In genomic region chr18:75130591-75131274, GRCh38 we compare ENCODE assay signal across 2 cellular contexts.
TF ChIP-seq lines count a peak whose summit lies in the region.

No MANE protein-coding gene starts in this region.

TF ChIP-seq in liver, 16 proteins besides CTCF, POLR2A, EP300 and RAD21 (continued from another document):
- TF ChIP-seq REST (IDR thresholded peaks at IDR 0.05) (no peak), GABPA (IDR thresholded peaks at IDR 0.05 in 1 of 2, conservative IDR thresholded peaks at IDR 0.05 in 1 of 2) (no peak), SP1 (IDR thresholded peaks at IDR 0.05) (no peak), FOXA1 (IDR thresholded peaks at IDR 0.05) (no peak), JUND (IDR thresholded peaks at IDR 0.05) (no peak), NR2F2 (IDR thresholded peaks at IDR 0.05) (no peak), FOXA2 (IDR thresholded peaks at IDR 0.05) (no peak), HNF4G (IDR thresholded peaks at IDR 0.05) (no peak)

TF ChIP-seq in HepG2, 621 proteins besides CTCF, POLR2A, EP300 and RAD21 (continued from another document):
- TF ChIP-seq ARID4A (CRISPR knock-in tag; IDR thresholded peaks at IDR 0.05; ENCODE audit: borderline replicate concordance) = no peak
- TF ChIP-seq ZNF441 (CRISPR knock-in tag; IDR thresholded peaks at IDR 0.05; ENCODE audit: borderline replicate concordance) = no peak
- TF ChIP-seq ZBTB46 (CRISPR knock-in tag; IDR thresholded peaks at IDR 0.05; ENCODE audit: borderline replicate concordance) = no peak
- no peak for TF ChIP-seq ZMYM3 (CRISPR knock-in tag; IDR thresholded peaks at IDR 0.05)
- no peak for TF ChIP-seq TEAD2 (CRISPR knock-in tag; IDR thresholded peaks at IDR 0.05)
- TF ChIP-seq U2AF2 (IDR thresholded peaks at IDR 0.05; ENCODE audit: low read depth, low read length) = no peak
- TF ChIP-seq RARA (CRISPR knock-in tag; IDR thresholded peaks at IDR 0.05) = no peak
- TF ChIP-seq ATRX (CRISPR knock-in tag; IDR thresholded peaks at IDR 0.05; ENCODE audit: borderline replicate concordance) = no peak
- no peak for TF ChIP-seq MATR3 (CRISPR knock-in tag; IDR thresholded peaks at IDR 0.05)
- TF ChIP-seq ZSCAN22 (CRISPR knock-in tag; IDR thresholded peaks at IDR 0.05) = no peak
- TF ChIP-seq ZNF274 (CRISPR knock-in tag; IDR thresholded peaks at IDR 0.05) = no peak
- TF ChIP-seq TBL1XR1 (IDR thresholded peaks at IDR 0.05; ENCODE audit: borderline replicate concordance, low read length, partially characterized antibody) = no peak
- TF ChIP-seq MIER3 (CRISPR knock-in tag; IDR thresholded peaks at IDR 0.05; ENCODE audit: borderline replicate concordance) = no peak
TF ChIP-seq in HepG2: peak in this region for 0.
